ENCODE assay signal across 23 cellular contexts in genomic region chr9:99027414-99027813, GRCh38.
"Had no signal": no experiment of that assay in that cellular context is flagged by ENCODE, and none has a peak within 500 bp of the region (broad histone marks: within the 10 kb centered on the region; RNA-seq: fewer than 3 reads in every experiment).

No MANE protein-coding gene starts in this region.

- H3K4me1 ChIP-seq: Peyer's patch had no signal

- H3K36me3 ChIP-seq: Peyer's patch, SJSA1 had no signal

- H3K27ac Mint-ChIP-seq: activated naive CD8-positive, alpha-beta T cell had no signal

- H3K27me3 ChIP-seq: Peyer's patch, SJSA1 had no signal

- H3K36me3 Mint-ChIP-seq: activated naive CD8-positive, alpha-beta T cell had no signal

- H3K4me3 Mint-ChIP-seq: activated naive CD8-positive, alpha-beta T cell; brain had no signal

- H3K27me3 Mint-ChIP-seq: activated naive CD8-positive, alpha-beta T cell had no signal

- ATAC-seq: activated CD4-positive, CD25-positive, alpha-beta regulatory T cell treated with anti-CD3 and anti-CD28 coated beads, Interleukin-2, amount 50 U/mL, for 24 hours; SK-N-SH treated with all-trans-retinoic acid at 6 μM for 48 hours had no signal

- H3K27ac ChIP-seq: Peyer's patch, SJSA1 had no signal

- H3K9me3 ChIP-seq: Peyer's patch, SJSA1 had no signal

- DNase-seq: activated CD4-positive, alpha-beta T cell treated with anti-CD3 and anti-CD28 coated beads for 4 hours; activated CD4-positive, alpha-beta T cell treated with anti-CD3 and anti-CD28 coated beads, Interleukin-2, amount 50 U/mL, for 4 hours; activated effector memory CD4-positive, alpha-beta T cell treated with Interleukin-2 at 50 U/mL for 16 hours; activated naive CD4-positive, alpha-beta T cell; activated T-cell treated with anti-CD3 and anti-CD28 coated beads, Interleukin-2, amount 50 U/mL, for 1 hour; amygdala; Kasumi-1; KBM-7; NCI-H146; NCI-H187 treated with DMSO at 0.1 percent for 48 hours; NCI-H2107; NCI-H2171 treated with DMSO at 0.1 percent for 48 hours; NCI-H345; NCI-H510A; NCI-H69; Peyer's patch; SHP77; SW 1271 had no signal

- H3K4me3 ChIP-seq: Peyer's patch, SJSA1 had no signal
